Comparison of ENCODE assay signal across 8 cellular contexts in the genomic region with DNA sequence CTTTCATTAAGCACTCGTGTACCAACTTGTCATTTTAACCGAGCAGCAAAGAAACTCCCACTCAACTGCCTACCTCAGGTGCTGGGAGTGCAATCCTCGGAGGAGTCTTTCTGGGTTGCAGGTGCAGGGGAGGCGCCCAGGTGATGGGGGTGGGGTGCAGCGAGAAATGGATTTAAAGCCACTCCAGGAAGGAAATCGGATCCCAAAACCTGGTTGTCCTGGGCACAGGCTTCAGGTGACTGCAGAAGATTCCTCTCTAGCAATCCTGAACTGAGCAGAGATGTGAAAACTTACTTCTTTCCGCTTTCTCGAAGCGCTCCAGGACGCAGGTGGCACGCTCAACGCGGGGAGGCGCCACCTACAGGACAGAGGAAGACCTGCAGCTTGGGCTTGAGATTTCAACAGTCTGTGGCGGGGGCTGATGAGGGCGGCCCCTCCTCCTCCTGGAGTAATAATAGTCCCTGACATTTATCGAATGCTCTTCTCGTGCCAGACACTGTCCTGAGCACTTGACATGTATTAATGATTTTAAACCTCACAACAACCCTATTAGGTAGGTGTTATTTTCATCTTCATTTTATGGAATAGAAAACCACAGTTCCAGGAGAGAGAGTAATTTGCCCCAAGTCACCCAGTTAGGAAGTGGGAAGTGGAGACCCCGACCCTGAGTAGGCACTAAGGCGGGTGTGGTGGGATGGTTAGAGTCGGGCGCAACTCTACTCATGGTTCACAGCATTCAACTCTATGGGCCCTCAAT. TPM values are rescaled to one million over a fixed set of nuclear protein-coding genes. Genes with fewer than 3 reads are reported as not detected.
A peak's percentile ranks its signal among the peaks of the same experiment; 100 is the strongest.
DNase-seq lines count a peak whose midpoint lies in the region; FAIRE-seq and TF ChIP-seq lines count a peak whose summit lies in the region.

No MANE protein-coding gene starts in this region.

- H3K79me2 ChIP-seq in neural progenitor cell (ENCODE audit: low read depth), result no peaks in the 10 kb centered on the region

- no peaks in the 10 kb centered on the region for H3K36me3 ChIP-seq in neural progenitor cell
- H3K36me3 ChIP-seq in suprapubic skin, result no peaks in the 10 kb centered on the region

- TF ChIP-seq POLR2A in suprapubic skin (IDR thresholded peaks at IDR 0.05), result no peak

- CTCF ChIA-PET in GM10248 (lab: Yijun Ruan, JAX), result interaction anchor here (0.6 to 8.8 kb wide), 33 partner anchors 8 to 468 kb away, joined by 3 to 72 read pairs (median 4); a partner anchor contains a TSS

- peak overlapping the region; percentile 40 for H2AFZ ChIP-seq in neural progenitor cell (replicated peaks)

- peaks cover 11% of the 10 kb centered on the region for H3K4me1 Mint-ChIP-seq in neural progenitor cell

- H3K27me3 ChIP-seq in neural progenitor cell (peaks cover 99% of the 10 kb centered on the region), suprapubic skin (peaks cover 33% of the 10 kb centered on the region)

- peak; percentile 68 for DNase-seq in GM10248 (ENCODE audit: extremely low spot score)
- peak; percentile 81 for DNase-seq in HTR-8/SVneo (ENCODE audit: insufficient read length, low spot score)
- DNase-seq in OCI-M1 (lab: John Stamatoyannopoulos, UW), result peak; percentile 87
- peak; percentile 63 for DNase-seq in activated T-cell treated with anti-CD3 and anti-CD28 coated beads for 48 hours (ENCODE audit: low read depth)
- peak; percentile 55 for DNase-seq in fibroblast of mammary gland (ENCODE audit: low read depth)
- DNase-seq in neural progenitor cell (ENCODE audit: low spot score), result peak; percentile 83
- peak; percentile 66 to 80 for DNase-seq in suprapubic skin (ENCODE audit: low spot score in 2 of 2)
- no peak for DNase-seq in NCI-H128 (lab: John Stamatoyannopoulos, UW; ENCODE audit: unreplicated experiment)

- FAIRE-seq in HTR-8/SVneo (lab: Jason Lieb, UNC), result peak; percentile 82

- no peak overlapping the region for H3K9ac ChIP-seq in neural progenitor cell

- no peaks in the 10 kb centered on the region for H3F3A ChIP-seq in neural progenitor cell (ENCODE audit: low read depth)

- peaks cover 17% of the 10 kb centered on the region for H3K27me3 Mint-ChIP-seq in neural progenitor cell (ENCODE audit: insufficient read depth, low read depth)

- POLR2A ChIA-PET in GM10248 (lab: Yijun Ruan, JAX), result no interaction called here

- no peaks in the 10 kb centered on the region for H3K4me1 ChIP-seq in neural progenitor cell
- H3K4me1 ChIP-seq in suprapubic skin, result peaks cover 7% of the 10 kb centered on the region

- TF ChIP-seq EP300 in suprapubic skin (IDR thresholded peaks at IDR 0.05), result no peak

- peak overlapping the region; percentile 83 for H3K4me2 ChIP-seq in neural progenitor cell

- WGBS in suprapubic skin, result 12% methylated on average over 21 of the region's 22 CpGs

- H3K27ac ChIP-seq in neural progenitor cell, result no peak overlapping the region
- H3K27ac ChIP-seq in suprapubic skin, result no peak overlapping the region

- H3K9me3 Mint-ChIP-seq in neural progenitor cell, result peaks cover 3% of the 10 kb centered on the region

- H3K9me3 ChIP-seq in neural progenitor cell (ENCODE audit: low read depth) (no peaks in the 10 kb centered on the region), suprapubic skin (no peaks in the 10 kb centered on the region)

- H3K36me3 Mint-ChIP-seq in neural progenitor cell, result no peaks in the 10 kb centered on the region

- peak overlapping the region; percentile 64 for H3K4me3 Mint-ChIP-seq in neural progenitor cell

- H3K27ac Mint-ChIP-seq in neural progenitor cell, result no peak overlapping the region

- H3K4me3 ChIP-seq in fibroblast of mammary gland (ENCODE audit: control insufficient read depth, low read depth, low read length) (no peak overlapping the region), neural progenitor cell (peak overlapping the region; percentile 32), suprapubic skin (no peak overlapping the region)

- TF ChIP-seq CTCF in GM10248 (IDR thresholded peaks at IDR 0.05; ENCODE audit: control extremely low read depth, extremely low read depth, low read depth, missing control alignments) (peak; percentile 96), fibroblast of mammary gland (conservative IDR thresholded peaks at IDR 0.05; ENCODE audit: control insufficient read depth, insufficient read depth, low read depth, low read length) (peak; percentile 86), neural progenitor cell (IDR thresholded peaks at IDR 0.05) (peak; percentile 99), suprapubic skin (IDR thresholded peaks at IDR 0.05) (peak; percentile 81 to 98)

- no peaks in the 10 kb centered on the region for H4K20me1 ChIP-seq in neural progenitor cell (ENCODE audit: low read depth)

RNA-seq across cellular contexts. Expression of a gene that starts 27.2 kb away (rescaled TPM):
- not detected in 2 replicates for total RNA-seq in neural progenitor cell (ENCODE audit: low replicate concordance)
- total RNA-seq in suprapubic skin, result 1 to 10 TPM in 2 of 4 donors, not detected in 2; 1.0 to 1.5 TPM
